In the genomic region with DNA sequence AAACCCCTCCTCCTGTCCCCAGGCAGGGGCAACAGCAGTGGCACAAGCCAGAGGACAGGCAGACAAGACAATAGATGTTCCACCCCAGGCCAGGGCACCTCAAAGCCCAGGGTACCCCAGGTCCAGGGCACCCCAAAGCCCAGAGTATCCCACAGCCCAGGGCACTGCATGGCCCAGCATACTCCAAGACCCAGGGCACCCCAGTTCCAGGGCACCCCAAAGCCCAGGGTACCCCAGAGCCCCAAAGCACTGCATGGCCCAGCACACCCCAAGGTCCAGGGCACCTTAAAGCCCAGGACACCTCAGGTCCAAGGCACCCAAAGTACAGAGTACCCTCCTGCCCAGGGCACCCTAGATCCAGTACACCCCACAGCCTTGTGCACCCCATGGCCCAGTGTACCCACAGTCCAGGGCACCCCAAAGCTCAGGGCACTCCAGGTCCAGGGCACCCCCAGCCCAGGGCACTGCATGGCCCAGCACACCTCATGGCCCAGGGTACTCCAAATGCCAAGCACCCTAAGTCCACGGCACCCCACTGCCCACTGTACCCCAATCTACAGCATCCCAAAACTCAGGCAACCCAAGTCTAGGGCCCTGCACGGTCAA, we compare ENCODE assay signal across 14 cellular contexts. TPM values are rescaled to one million over a fixed set of nuclear protein-coding genes. Genes with fewer than 3 reads are reported as not detected.
DNase-seq lines count a peak whose midpoint lies in the region; ATAC-seq and TF ChIP-seq lines count a peak whose summit lies in the region.
"Had no signal": no experiment of that assay in that cellular context is flagged by ENCODE, and none has a peak within 500 bp of the region (broad histone marks: within the 10 kb centered on the region; RNA-seq: fewer than 3 reads in every experiment).

No MANE protein-coding gene starts in this region.

- no peak for TF ChIP-seq CTCF in foreskin fibroblast (IDR thresholded peaks at IDR 0.05; ENCODE audit: low read depth, low read length)

- ATAC-seq in activated T-cell treated with anti-CD3 and anti-CD28 coated beads, Interleukin-2, amount 50 U/mL, for 72 hours (replicated peaks in 1 of 2), result peak; percentile 18 to 33
- ATAC-seq in stimulated activated naive CD8-positive, alpha-beta T cell treated with anti-CD3 and anti-CD28 coated beads, Interleukin-15, amount 100 ng/mL, for 72 hours, result peak; percentile 64
- ATAC-seq in HG03108 (IDR thresholded peaks at IDR 0.05; ENCODE audit: unreplicated experiment), result no peak

- no peak for DNase-seq in activated T-cell treated with anti-CD3 and anti-CD28 coated beads, Interleukin-2, amount 50 U/mL, for 72 hours
- no peak for DNase-seq in activated T-cell treated with anti-CD3 and anti-CD28 coated beads, Interleukin-2, amount 50 U/mL, for 48 hours
- peak; percentile 4 for DNase-seq in OCI-M1 (lab: John Stamatoyannopoulos, UW)
- peak; percentile 13 for DNase-seq in kidney tubule cell (ENCODE audit: low spot score)
- DNase-seq in stimulated activated naive CD8-positive, alpha-beta T cell treated with anti-CD3 and anti-CD28 coated beads, Interleukin-15, amount 100 ng/mL, for 72 hours, result peak in 1 of 2 donors; percentile 39
- DNase-seq in HUDEP-2 (lab: John Stamatoyannopoulos, UW; ENCODE audit: unreplicated experiment in 76 of 76), result no peak
- DNase-seq in foreskin fibroblast, result no peak
- DNase-seq: activated CD4-positive, alpha-beta T cell treated with anti-CD3 and anti-CD28 coated beads, Interleukin-2, amount 50 U/mL, for 4 hours; NCI-H1694 had no signal

- no peaks in the 10 kb centered on the region for H3K27me3 Mint-ChIP-seq in activated T-cell treated with anti-CD3 and anti-CD28 coated beads, Interleukin-2, amount 50 U/mL, for 72 hours (ENCODE audit: low read depth)
- H3K27me3 Mint-ChIP-seq in stimulated activated naive CD8-positive, alpha-beta T cell treated with anti-CD3 and anti-CD28 coated beads, Interleukin-15, amount 100 ng/mL, for 72 hours, result peaks cover 30% of the 10 kb centered on the region

- H3K4me1 Mint-ChIP-seq in activated T-cell treated with anti-CD3 and anti-CD28 coated beads, Interleukin-2, amount 50 U/mL, for 72 hours (ENCODE audit: low read depth), result no peaks in the 10 kb centered on the region
- peaks cover 5% of the 10 kb centered on the region for H3K4me1 Mint-ChIP-seq in stimulated activated naive CD8-positive, alpha-beta T cell treated with anti-CD3 and anti-CD28 coated beads, Interleukin-15, amount 100 ng/mL, for 72 hours

- H3K36me3 Mint-ChIP-seq in activated T-cell treated with anti-CD3 and anti-CD28 coated beads, Interleukin-2, amount 50 U/mL, for 72 hours (ENCODE audit: insufficient read depth in 2 of 2), result no peaks in the 10 kb centered on the region
- H3K36me3 Mint-ChIP-seq: activated naive CD8-positive, alpha-beta T cell had no signal

- no peak overlapping the region for H3K4me3 Mint-ChIP-seq in activated T-cell treated with anti-CD3 and anti-CD28 coated beads, Interleukin-2, amount 50 U/mL, for 72 hours
- no peak overlapping the region for H3K4me3 Mint-ChIP-seq in stimulated activated naive CD8-positive, alpha-beta T cell treated with anti-CD3 and anti-CD28 coated beads, Interleukin-15, amount 100 ng/mL, for 72 hours
- H3K4me3 Mint-ChIP-seq: activated naive CD8-positive, alpha-beta T cell; T-helper 1 cell treated with Interleukin-12 subunit alpha and Interleukin-12 subunit beta and Interleukin-4 antibody, amounts not matched to agents 30 μg/mL and 1 μg/mL, for 36 hours had no signal

- no peak overlapping the region for H3K27ac Mint-ChIP-seq in activated T-cell treated with anti-CD3 and anti-CD28 coated beads, Interleukin-2, amount 50 U/mL, for 72 hours
- no peak overlapping the region for H3K27ac Mint-ChIP-seq in stimulated activated naive CD8-positive, alpha-beta T cell treated with anti-CD3 and anti-CD28 coated beads, Interleukin-15, amount 100 ng/mL, for 72 hours
- H3K27ac Mint-ChIP-seq: activated naive CD8-positive, alpha-beta T cell; T-helper 1 cell treated with Interleukin-12 subunit alpha and Interleukin-12 subunit beta and Interleukin-4 antibody, amounts not matched to agents 30 μg/mL and 1 μg/mL, for 36 hours had no signal

- H3K9me3 Mint-ChIP-seq in activated T-cell treated with anti-CD3 and anti-CD28 coated beads, Interleukin-2, amount 50 U/mL, for 72 hours, result no peaks in the 10 kb centered on the region
- H3K9me3 Mint-ChIP-seq in stimulated activated naive CD8-positive, alpha-beta T cell treated with anti-CD3 and anti-CD28 coated beads, Interleukin-15, amount 100 ng/mL, for 72 hours, result no peaks in the 10 kb centered on the region
- H3K9me3 Mint-ChIP-seq: T-helper 1 cell treated with Interleukin-12 subunit alpha and Interleukin-12 subunit beta and Interleukin-4 antibody, amounts not matched to agents 30 μg/mL and 1 μg/mL, for 36 hours had no signal

- no peak overlapping the region for H3K4me3 ChIP-seq in foreskin fibroblast (ENCODE audit: low read depth in 1 of 2, low read length in 2 of 2)
- H3K4me3 ChIP-seq: skin epidermis, tibial nerve had no signal

RNA-seq across cellular contexts. Expression of gene JAG2, which starts 6.1 kb away (rescaled TPM):
- 1 to 10 TPM; 3.1 to 5.4 TPM for total RNA-seq in activated T-cell treated with anti-CD3 and anti-CD28 coated beads, Interleukin-2, amount 50 U/mL, for 72 hours

RNA-seq across cellular contexts. Expression of gene NUDT14, which starts 18.6 kb away (rescaled TPM):
- total RNA-seq in activated T-cell treated with anti-CD3 and anti-CD28 coated beads, Interleukin-2, amount 50 U/mL, for 72 hours, result 10 to 100 TPM; 13.3 to 18.2 TPM

Comparison
In these comparisons a context has a peak if more than half of its experiments do, and no peak if none do; other contexts are left out.
1. DNase-seq: peak in OCI-M1 (single experiment) and kidney tubule cell (single experiment); none in activated T-cell treated with anti-CD3 and anti-CD28 coated beads, Interleukin-2, amount 50 U/mL, for 72 hours (0 of 2), activated T-cell treated with anti-CD3 and anti-CD28 coated beads, Interleukin-2, amount 50 U/mL, for 48 hours (0 of 2), HUDEP-2 (0 of 76) and foreskin fibroblast (0 of 2).